13 cellular contexts compared by ENCODE assay signal in the genomic region with DNA sequence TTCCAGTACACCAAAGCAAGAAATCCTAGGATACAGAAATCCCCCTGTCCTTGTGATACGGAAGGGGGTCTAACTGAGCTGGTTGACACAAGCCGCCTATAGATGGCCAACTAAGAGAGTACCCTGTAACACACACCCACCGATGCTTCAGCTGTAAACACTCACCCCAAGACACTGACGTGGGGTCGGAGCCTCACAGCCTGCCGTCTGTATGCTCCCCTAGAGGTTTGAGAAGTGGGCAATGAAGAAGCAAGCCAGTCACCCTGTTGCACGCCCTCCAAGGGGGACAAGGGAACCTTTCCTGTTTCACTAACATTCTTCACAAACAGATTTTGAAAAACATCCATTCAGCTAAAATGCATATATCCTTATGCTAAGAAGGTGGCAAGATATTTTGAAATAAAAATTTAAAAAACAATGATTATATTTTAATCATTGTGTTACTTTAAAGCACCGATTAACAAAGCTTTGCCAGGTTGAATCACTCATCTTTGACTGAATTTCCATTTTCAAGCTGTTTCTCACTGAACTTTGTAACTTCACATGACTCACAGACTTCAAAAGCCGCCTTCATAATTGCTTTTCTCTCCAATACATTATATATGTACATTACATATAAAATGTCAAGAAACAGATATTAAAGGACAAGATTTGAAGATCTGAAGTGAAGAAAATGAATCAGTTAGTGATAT.
A peak's percentile ranks its signal among the peaks of the same experiment; 100 is the strongest.
DNase-seq lines count a peak whose midpoint lies in the region; ATAC-seq and TF ChIP-seq lines count a peak whose summit lies in the region.
"Had no signal": no experiment of that assay in that cellular context is flagged by ENCODE, and none has a peak within 500 bp of the region (broad histone marks: within the 10 kb centered on the region; RNA-seq: fewer than 3 reads in every experiment).

No MANE protein-coding gene starts in this region.

- H3K4me1 Mint-ChIP-seq in Caco-2 (ENCODE audit: low read depth, unreplicated experiment), result peaks cover 36% of the 10 kb centered on the region
- peaks cover 57% of the 10 kb centered on the region for H3K4me1 Mint-ChIP-seq in neural progenitor cell
- H3K4me1 Mint-ChIP-seq: activated CD4-positive, alpha-beta T cell treated with anti-CD3 and anti-CD28 coated beads for 36 hours; activated T-helper 17 cell treated with anti-CD3 and anti-CD28 coated beads, Interleukin-2, amount 50 U/mL, for 72 hours; B cell; T-cell had no signal

- H4K20me1 ChIP-seq in neural progenitor cell (ENCODE audit: low read depth), result no peaks in the 10 kb centered on the region

- peaks cover 10% of the 10 kb centered on the region for H3K9me3 Mint-ChIP-seq in Caco-2 (ENCODE audit: unreplicated experiment)
- peaks cover 12% of the 10 kb centered on the region for H3K9me3 Mint-ChIP-seq in neural progenitor cell
- H3K9me3 Mint-ChIP-seq: activated T-helper 17 cell treated with anti-CD3 and anti-CD28 coated beads, Interleukin-2, amount 50 U/mL, for 72 hours; T-cell had no signal

- in situ Hi-C loops in GM13977 (cut with MboI; ENCODE audit: low pct_unique_long_range_greater_than_20kb, low sequenced_read_pairs, unreplicated experiment), result no loop called here

- H3K27me3 Mint-ChIP-seq in Caco-2 (ENCODE audit: insufficient read depth, unreplicated experiment) (no peaks in the 10 kb centered on the region), neural progenitor cell (ENCODE audit: insufficient read depth, low read depth) (no peaks in the 10 kb centered on the region)
- H3K27me3 Mint-ChIP-seq: B cell had no signal

- no peaks in the 10 kb centered on the region for H3K79me2 ChIP-seq in neural progenitor cell (ENCODE audit: low read depth)

- TF ChIP-seq CTCF in Caco-2 (IDR thresholded peaks at IDR 0.05; ENCODE audit: insufficient read depth in 1 of 2, low read depth in 1 of 2, low read length in 1 of 2, severe bottlenecking in 1 of 2, unreplicated experiment in 1 of 2) (no peak), RWPE2 (IDR thresholded peaks at IDR 0.05; ENCODE audit: poor library complexity, severe bottlenecking) (no peak), neural progenitor cell (IDR thresholded peaks at IDR 0.05) (no peak), GM13977 (IDR thresholded peaks at IDR 0.05; ENCODE audit: extremely low read depth, insufficient read depth, missing control alignments) (no peak)

- H3K9me3 ChIP-seq in Caco-2 (no peaks in the 10 kb centered on the region), RWPE2 (ENCODE audit: severe bottlenecking) (no peaks in the 10 kb centered on the region), neural progenitor cell (ENCODE audit: low read depth) (no peaks in the 10 kb centered on the region)

- H3K4me1 ChIP-seq in Caco-2 (peaks cover 70% of the 10 kb centered on the region), RWPE2 (ENCODE audit: insufficient read depth, poor library complexity, severe bottlenecking) (peaks cover 17% of the 10 kb centered on the region), neural progenitor cell (peaks cover 53% of the 10 kb centered on the region)

- intact Hi-C loops in Caco-2 (cut with micrococcal nuclease; ENCODE audit: unreplicated experiment), result loop anchor here (1.0 to 10.0 kb wide), 9 partner anchors 32 to 376 kb away; partner anchors contain the start of gene ARL4A

- no peaks in the 10 kb centered on the region for H3K36me3 ChIP-seq in Caco-2 (ENCODE audit: control insufficient read depth, insufficient read depth, low read length)
- no peaks in the 10 kb centered on the region for H3K36me3 ChIP-seq in RWPE2 (ENCODE audit: low read depth)
- H3K36me3 ChIP-seq in neural progenitor cell, result no peaks in the 10 kb centered on the region

- peak overlapping the region; percentile 79 for H3K4me2 ChIP-seq in neural progenitor cell

- H3K4me3 ChIP-seq in Caco-2 (ENCODE audit: low read depth, low read length) (peak overlapping the region; percentile 37), RWPE2 (ENCODE audit: severe bottlenecking) (no peak overlapping the region), neural progenitor cell (no peak overlapping the region)

- peak overlapping the region; percentile 78 for H3K4me3 Mint-ChIP-seq in Caco-2 (ENCODE audit: unreplicated experiment)
- H3K4me3 Mint-ChIP-seq in neural progenitor cell, result peak overlapping the region; percentile 77
- H3K4me3 Mint-ChIP-seq: activated CD4-positive, alpha-beta T cell treated with anti-CD3 and anti-CD28 coated beads for 36 hours; activated T-helper 17 cell treated with anti-CD3 and anti-CD28 coated beads, Interleukin-2, amount 50 U/mL, for 72 hours; B cell; T-cell had no signal

- peaks cover 33% of the 10 kb centered on the region for H3K36me3 Mint-ChIP-seq in Caco-2 (ENCODE audit: insufficient read depth, unreplicated experiment)
- peaks cover 19% of the 10 kb centered on the region for H3K36me3 Mint-ChIP-seq in neural progenitor cell
- H3K36me3 Mint-ChIP-seq: T-cell had no signal

- H3K27me3 ChIP-seq in Caco-2 (replicated peaks; ENCODE audit: control insufficient read depth, insufficient read depth, low read length) (no peaks in the 10 kb centered on the region), RWPE2 (ENCODE audit: insufficient read depth, poor library complexity, severe bottlenecking) (no peaks in the 10 kb centered on the region), neural progenitor cell (no peaks in the 10 kb centered on the region)

- TSS peak; percentile 76 for BruUV-seq in Caco-2 (replicated peaks; lab: Mats Ljungman, UMichigan)

- CTCF ChIA-PET in Caco-2 (lab: Charles Lee), result interaction anchor here (1.2 to 2.5 kb wide), 3 partner anchors 74 to 330 kb away, joined by 3 to 19 read pairs (median 7); partner anchors contain the start of gene ARL4A

- H3K9ac ChIP-seq in neural progenitor cell, result no peak overlapping the region

- POLR2A ChIA-PET in Caco-2 (lab: Charles Lee), result interaction anchor here (0.8 to 2.1 kb wide), 4 partner anchors 10 to 330 kb away, joined by 4 to 13 read pairs (median 4); partner anchors contain the start of gene ARL4A

- H3F3A ChIP-seq in neural progenitor cell (ENCODE audit: low read depth), result peaks cover 27% of the 10 kb centered on the region

- ATAC-seq in RWPE2 (ENCODE audit: low read depth), result peak; percentile 56; the same call in 2 of the 3 replicates
- no peak for ATAC-seq in GM19351 (IDR thresholded peaks at IDR 0.05; ENCODE audit: unreplicated experiment)
- ATAC-seq: activated CD4-positive, alpha-beta T cell treated with anti-CD3 and anti-CD28 coated beads for 36 hours; activated T-helper 17 cell treated with anti-CD3 and anti-CD28 coated beads, Interleukin-2, amount 50 U/mL, for 72 hours; T-cell had no signal

- peak overlapping the region; percentile 44 for H2AFZ ChIP-seq in neural progenitor cell (replicated peaks)

- H3K27ac ChIP-seq in RWPE2 (ENCODE audit: poor library complexity, severe bottlenecking) (peak overlapping the region; percentile 80), epithelial cell of prostate (peak overlapping the region; percentile 58), neural progenitor cell (peak overlapping the region; percentile 89)

- H3K27ac Mint-ChIP-seq in Caco-2 (ENCODE audit: unreplicated experiment) (peak overlapping the region; percentile 69), neural progenitor cell (peak overlapping the region; percentile 100)
- H3K27ac Mint-ChIP-seq: activated CD4-positive, alpha-beta T cell treated with anti-CD3 and anti-CD28 coated beads for 36 hours; activated T-helper 17 cell treated with anti-CD3 and anti-CD28 coated beads, Interleukin-2, amount 50 U/mL, for 72 hours; B cell; T-cell had no signal

- DNase-seq in Caco-2 (peak; percentile 37 to 42), RWPE2 (ENCODE audit: low spot score) (no peak), epithelial cell of prostate (ENCODE audit: low read depth, low spot score) (no peak), neural progenitor cell (ENCODE audit: low spot score) (peak; percentile 26), SK-N-DZ (ENCODE audit: low spot score) (no peak), NCI-H748 (lab: John Stamatoyannopoulos, UW; ENCODE audit: unreplicated experiment) (no peak), GM13977 (ENCODE audit: low spot score) (no peak)
- DNase-seq: activated CD4-positive, alpha-beta T cell treated with anti-CD3 and anti-CD28 coated beads for 36 hours; NCI-H2029; T-cell had no signal

Comparison
In these comparisons a context has a peak if more than half of its experiments do, and no peak if none do; other contexts are left out.
1. DNase-seq: peak in Caco-2 (2 of 2) and neural progenitor cell (single experiment); none in RWPE2 (single experiment), epithelial cell of prostate (single experiment), SK-N-DZ (single experiment), NCI-H748 (single experiment) and GM13977 (single experiment).
2. Peak in every context shown above with its lines, with median percentiles within 50 percentile points of each other: H3K27ac ChIP-seq.